12 cellular contexts compared by ENCODE assay signal in genomic region chr21:45293726-45294401, GRCh38. TPM values are rescaled to one million over a fixed set of nuclear protein-coding genes. Genes with fewer than 3 reads are reported as not detected.
DNase-seq lines count a peak whose midpoint lies in the region; ATAC-seq, FAIRE-seq and TF ChIP-seq lines count a peak whose summit lies in the region.
"Had no signal": no experiment of that assay in that cellular context is flagged by ENCODE, and none has a peak within 500 bp of the region (broad histone marks: within the 10 kb centered on the region; RNA-seq: fewer than 3 reads in every experiment).

No MANE protein-coding gene starts in this region.

- H3K36me3 ChIP-seq in astrocyte (ENCODE audit: insufficient read depth, low read length) (no peaks in the 10 kb centered on the region), iPS-20b (ENCODE audit: insufficient read depth, low read depth, low read length) (no peaks in the 10 kb centered on the region)

- peaks cover 2% of the 10 kb centered on the region for H3K9me3 Mint-ChIP-seq in astrocyte (ENCODE audit: unreplicated experiment)

- H3K4me3 ChIP-seq in astrocyte (ENCODE audit: insufficient read depth, low read depth, low read length) (peak overlapping the region; percentile 6), iPS-20b (ENCODE audit: low read length) (no peak overlapping the region), skeletal muscle cell (ENCODE audit: low read depth, low read length) (peak overlapping the region; percentile 13)

- H3K27me3 ChIP-seq in astrocyte (ENCODE audit: insufficient read depth, low read length) (no peaks in the 10 kb centered on the region), iPS-20b (ENCODE audit: insufficient read depth, low read length) (no peaks in the 10 kb centered on the region)

- no peak for ATAC-seq in HG03460 (IDR thresholded peaks at IDR 0.05; ENCODE audit: unreplicated experiment)
- ATAC-seq: activated CD8-positive, alpha-beta T cell treated with anti-CD3 and anti-CD28 coated beads, Interleukin-2, amount 10 ng/mL, durations not matched to agents 7 days and 5 days; HCT116 had no signal

- no peak overlapping the region for H3K4me3 Mint-ChIP-seq in astrocyte (ENCODE audit: unreplicated experiment)
- H3K4me3 Mint-ChIP-seq: activated CD8-positive, alpha-beta T cell treated with anti-CD3 and anti-CD28 coated beads, Interleukin-2, amount 10 ng/mL, durations not matched to agents 7 days and 5 days had no signal

- H4K20me1 ChIP-seq in astrocyte (ENCODE audit: insufficient read depth, low read length), result peaks cover 5% of the 10 kb centered on the region

- no peak for FAIRE-seq in astrocyte (lab: Jason Lieb, UNC)
- FAIRE-seq: colon had no signal

- H3K4me1 Mint-ChIP-seq in astrocyte (ENCODE audit: low read depth, unreplicated experiment), result peaks cover 60% of the 10 kb centered on the region

- H3K9ac ChIP-seq in astrocyte (ENCODE audit: low read length) (peak overlapping the region; percentile 88), iPS-20b (ENCODE audit: low read depth, low read length) (peak overlapping the region; percentile 35; the same call in 1 of the 2 replicates)
- H3K9ac ChIP-seq: KMS-11 had no signal

- peak overlapping the region; percentile 58 for H3K4me2 ChIP-seq in astrocyte (ENCODE audit: low read length)
- H3K4me2 ChIP-seq: KMS-11 had no signal

- peaks cover 21% of the 10 kb centered on the region for H3K36me3 Mint-ChIP-seq in astrocyte (ENCODE audit: low read depth, unreplicated experiment)

- no peaks in the 10 kb centered on the region for H3K27me3 Mint-ChIP-seq in astrocyte (ENCODE audit: low read depth, unreplicated experiment)

- H3K4me1 ChIP-seq in astrocyte (ENCODE audit: insufficient read depth, low read length) (peaks cover 48% of the 10 kb centered on the region), iPS-20b (ENCODE audit: insufficient read depth, low read length) (peaks cover 14% of the 10 kb centered on the region; the same call in 1 of the 2 replicates)

- DNase-seq in Daoy (ENCODE audit: low read depth) (peak; percentile 39), astrocyte (ENCODE audit: low read depth) (no peak), skeletal muscle cell (ENCODE audit: low read depth) (no peak), germinal center (ENCODE audit: low spot score) (no peak), NCI-H2196 (lab: John Stamatoyannopoulos, UW; ENCODE audit: unreplicated experiment) (no peak), NCI-H2171 (lab: John Stamatoyannopoulos, UW) (no peak)
- DNase-seq: activated CD8-positive, alpha-beta T cell treated with anti-CD3 and anti-CD28 coated beads, Interleukin-2, amount 10 ng/mL, durations not matched to agents 7 days and 5 days had no signal

- H3K79me2 ChIP-seq in astrocyte (ENCODE audit: insufficient read depth, low read length), result peaks cover 34% of the 10 kb centered on the region

- TF ChIP-seq CTCF in astrocyte (IDR thresholded peaks at IDR 0.05; ENCODE audit: insufficient read depth, low read depth, low read length), result no peak

- H3K27ac ChIP-seq in astrocyte (ENCODE audit: low read depth, low read length) (peak overlapping the region; percentile 98), iPS-20b (ENCODE audit: low read length) (no peak overlapping the region)
- H3K27ac ChIP-seq: KMS-11 had no signal

- H3K9me3 ChIP-seq in astrocyte (ENCODE audit: insufficient read depth, low read depth, low read length), result no peaks in the 10 kb centered on the region
- no peaks in the 10 kb centered on the region for H3K9me3 ChIP-seq in iPS-20b (ENCODE audit: insufficient read depth, low read depth, low read length)

- H2AFZ ChIP-seq in astrocyte (ENCODE audit: low read depth, low read length), result peak overlapping the region; percentile 0

- H3K27ac Mint-ChIP-seq in astrocyte (ENCODE audit: unreplicated experiment), result peak overlapping the region; percentile 86
- H3K27ac Mint-ChIP-seq: activated CD8-positive, alpha-beta T cell treated with anti-CD3 and anti-CD28 coated beads, Interleukin-2, amount 10 ng/mL, durations not matched to agents 7 days and 5 days had no signal

RNA-seq across cellular contexts. Expression of gene POFUT2, which starts 6.2 kb away (rescaled TPM):
- total RNA-seq in Daoy (2014; rRNA removed; shearing (Covaris generic)), result 22.6 and 27.3 TPM in 2 replicates
- 109 and 119 TPM in 2 replicates for total RNA-seq in astrocyte
